ENCODE assay signal across 9 cellular contexts in genomic region chr3:117553461-117553860, GRCh38.
DNase-seq lines count a peak whose midpoint lies in the region; ATAC-seq, FAIRE-seq and TF ChIP-seq lines count a peak whose summit lies in the region.
"Had no signal": no experiment of that assay in that cellular context is flagged by ENCODE, and none has a peak within 500 bp of the region (broad histone marks: within the 10 kb centered on the region; RNA-seq: fewer than 3 reads in every experiment).

No MANE protein-coding gene starts in this region.

- TF ChIP-seq CTCF in bronchial epithelial cell (IDR thresholded peaks at IDR 0.05; ENCODE audit: insufficient read depth, low read length, severe bottlenecking) = no peak

- DNase-seq in AG20443 (ENCODE audit: low spot score) (peak; percentile 16), bronchial epithelial cell (ENCODE audit: low read depth) (peak; percentile 72), H54 (ENCODE audit: insufficient read length, low spot score) (no peak), DMS114 treated with DMSO at 0.1 percent for 48 hours (lab: John Stamatoyannopoulos, UW; ENCODE audit: unreplicated experiment) (no peak)
- no peak for DNase-seq in activated naive CD4-positive, alpha-beta T cell treated with Interleukin-2 at 50 U/mL for 16 hours
- no peak for DNase-seq in effector memory CD8-positive, alpha-beta T cell

- H3K36me3 Mint-ChIP-seq in effector memory CD8-positive, alpha-beta T cell (ENCODE audit: insufficient read depth) = no peaks in the 10 kb centered on the region

- H3K4me3 ChIP-seq in bronchial epithelial cell (ENCODE audit: low read depth, low read length) = no peak overlapping the region

- TF ChIP-seq POLR2A in H54 (IDR thresholded peaks at IDR 0.05; ENCODE audit: low read depth, low read length) = no peak

- ATAC-seq in GM19467 (IDR thresholded peaks at IDR 0.05; ENCODE audit: unreplicated experiment) (peak; percentile 88), HG03159 (IDR thresholded peaks at IDR 0.05; ENCODE audit: unreplicated experiment) (peak; percentile 96)
- ATAC-seq in effector memory CD8-positive, alpha-beta T cell (replicated peaks) = no peak
- ATAC-seq: WTC11 had no signal

- H3K4me3 Mint-ChIP-seq in effector memory CD8-positive, alpha-beta T cell = no peak overlapping the region
- H3K4me3 Mint-ChIP-seq: WTC11 had no signal

- H3K27ac Mint-ChIP-seq in effector memory CD8-positive, alpha-beta T cell = no peak overlapping the region
- H3K27ac Mint-ChIP-seq: WTC11 had no signal

- H3K27me3 ChIP-seq in bronchial epithelial cell (ENCODE audit: control insufficient read depth, insufficient read depth, low read length) = no peaks in the 10 kb centered on the region

- no peaks in the 10 kb centered on the region for H3K36me3 ChIP-seq in bronchial epithelial cell (ENCODE audit: control insufficient read depth, insufficient read depth, low read length)

- H3K9me3 Mint-ChIP-seq in effector memory CD8-positive, alpha-beta T cell = peaks cover 8 to 20% of the 10 kb centered on the region in 2 donors

- no peaks in the 10 kb centered on the region for H3K4me1 Mint-ChIP-seq in effector memory CD8-positive, alpha-beta T cell (ENCODE audit: low read depth in 2 of 2)

- H3K27me3 Mint-ChIP-seq in effector memory CD8-positive, alpha-beta T cell = no peaks in the 10 kb centered on the region

- FAIRE-seq in bronchial epithelial cell (lab: Jason Lieb, UNC) = no peak
- no peak for FAIRE-seq in H54 (lab: Jason Lieb, UNC)

Comparison
In these comparisons a context has a peak if more than half of its experiments do, and no peak if none do; other contexts are left out.
1. DNase-seq: peak in AG20443 (single experiment) and bronchial epithelial cell (single experiment); none in activated naive CD4-positive, alpha-beta T cell treated with Interleukin-2 at 50 U/mL for 16 hours (single experiment), H54 (single experiment), effector memory CD8-positive, alpha-beta T cell (0 of 3) and DMS114 treated with DMSO at 0.1 percent for 48 hours (single experiment).